7 cellular contexts compared by ENCODE assay signal in the genomic region with DNA sequence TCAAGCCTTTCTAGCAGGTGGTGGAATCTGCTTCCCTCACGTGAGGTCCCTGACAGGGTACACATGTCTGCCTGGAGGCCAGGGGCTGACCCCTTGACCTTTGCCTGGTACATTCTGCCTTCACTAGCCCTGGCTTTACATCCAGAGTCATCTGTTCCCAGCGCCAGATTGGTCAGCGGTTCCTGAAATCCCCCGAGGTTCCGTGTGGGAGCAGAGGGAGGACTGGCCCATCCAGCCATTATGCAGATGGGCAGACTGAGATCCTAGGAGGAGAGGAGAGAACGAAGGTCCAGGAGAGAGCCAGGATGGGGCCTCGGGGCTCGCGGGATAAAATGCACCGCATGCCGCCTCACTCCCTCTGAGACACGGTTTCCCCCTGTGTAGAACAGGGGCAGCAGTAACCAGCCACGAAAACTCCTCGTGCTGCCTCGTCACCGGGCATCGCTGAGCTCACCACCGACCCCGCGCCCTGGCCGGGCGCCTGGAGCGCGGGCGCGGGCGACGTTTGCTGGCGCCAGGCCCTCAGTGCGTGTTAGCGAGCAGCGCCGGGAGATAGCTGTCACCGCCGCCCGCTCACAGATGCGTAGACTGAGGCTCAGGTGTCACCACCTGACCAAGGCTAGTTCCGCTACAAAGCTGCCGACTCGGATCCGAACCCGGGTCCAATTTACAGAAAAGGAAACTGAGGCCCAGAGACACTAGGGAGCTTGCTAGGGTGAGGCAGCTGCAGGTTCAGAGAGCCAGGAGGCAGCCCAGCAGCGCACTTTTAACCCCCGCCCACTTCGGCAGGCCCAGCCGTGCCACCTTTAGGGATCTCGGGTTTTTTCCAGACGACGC. TPM values are rescaled to one million over a fixed set of nuclear protein-coding genes. Genes with fewer than 3 reads are reported as not detected.
DNase-seq lines count a peak whose midpoint lies in the region; ATAC-seq and TF ChIP-seq lines count a peak whose summit lies in the region.

No MANE protein-coding gene starts in this region.

- H3K27ac ChIP-seq in HEK293 (ENCODE audit: extremely low read depth, low read depth, low read length) = no peak overlapping the region
- no peak overlapping the region for H3K27ac ChIP-seq in PC-3 (ENCODE audit: low read length)
- H3K27ac ChIP-seq in endodermal cell (ENCODE audit: low read depth, low read length) = no peak overlapping the region

- peaks cover 0 to 14% of the 10 kb centered on the region in 2 experiments; a peak in 1 of 3 replicates for H3K36me3 ChIP-seq in HEK293 (ENCODE audit: control insufficient read depth in 2 of 2, insufficient read depth in 1 of 2, low read length in 2 of 2)
- H3K36me3 ChIP-seq in PC-3 (ENCODE audit: low read depth, low read length) = no peaks in the 10 kb centered on the region
- no peaks in the 10 kb centered on the region for H3K36me3 ChIP-seq in endodermal cell (ENCODE audit: control insufficient read depth, insufficient read depth, low read length)

- peaks cover 40% of the 10 kb centered on the region for H3K79me2 ChIP-seq in PC-3 (ENCODE audit: low read length)

- H3K27me3 ChIP-seq in PC-3 (ENCODE audit: low read length) (no peaks in the 10 kb centered on the region), endodermal cell (ENCODE audit: control insufficient read depth, insufficient read depth, low read length, poor library complexity, severe bottlenecking) (peaks cover 12% of the 10 kb centered on the region)

- intact Hi-C loops in PC-3 (cut with micrococcal nuclease) (no loop called here), natural killer cell (cut with micrococcal nuclease) (loop anchor here (1.0 to 2.0 kb wide), 2 partner anchors 15 to 69 kb away; partner anchors contain the start of gene TMEM11)

- CTCF ChIA-PET in HEK293 (lab: Yijun Ruan, JAX) (interaction anchor here (2.8 to 5.1 kb wide), 2 partner anchors 174 to 228 kb away, joined by 11 to 63 read pairs; no protein-coding TSS in a partner anchor), PC-3 (lab: Charles Lee) (no interaction called here)

- H3K27me3 Mint-ChIP-seq in endodermal cell (ENCODE audit: insufficient read depth) (peaks cover 39% of the 10 kb centered on the region), natural killer cell (ENCODE audit: low read depth in 2 of 2) (no peaks in the 10 kb centered on the region)

- peak overlapping the region; percentile 30 for H3K9ac ChIP-seq in PC-3 (ENCODE audit: low read length)
- H3K9ac ChIP-seq in endodermal cell (ENCODE audit: extremely low read depth, low read length, poor library complexity, severe bottlenecking) = no peak overlapping the region

- H3K4me3 Mint-ChIP-seq in endodermal cell = peak overlapping the region; percentile 77
- H3K4me3 Mint-ChIP-seq in natural killer cell = peak overlapping the region; percentile 96

- no peaks in the 10 kb centered on the region for H3F3A ChIP-seq in PC-3 (ENCODE audit: low read length, unreplicated experiment)

- H3K4me1 ChIP-seq in HEK293 (ENCODE audit: control insufficient read depth, insufficient read depth, low read length) (peaks cover 25% of the 10 kb centered on the region), PC-3 (ENCODE audit: insufficient read depth, low read length) (peaks cover 42% of the 10 kb centered on the region), endodermal cell (ENCODE audit: control insufficient read depth, insufficient read depth, low read length) (peaks cover 13% of the 10 kb centered on the region)

- no peaks in the 10 kb centered on the region for H3K9me2 ChIP-seq in PC-3 (replicated peaks; ENCODE audit: low read length)

- BruUV-seq in PC-3 (replicated peaks; lab: Mats Ljungman, UMichigan) = no TSS peak

- H3K9me3 ChIP-seq in HEK293 (ENCODE audit: control insufficient read depth, insufficient read depth, low read depth, low read length) (no peaks in the 10 kb centered on the region), PC-3 (ENCODE audit: low read length) (no peaks in the 10 kb centered on the region), endodermal cell (ENCODE audit: control insufficient read depth, low read length) (no peaks in the 10 kb centered on the region)

- H3K27ac Mint-ChIP-seq in endodermal cell = no peak overlapping the region
- H3K27ac Mint-ChIP-seq in natural killer cell = peak overlapping the region; percentile 96 to 99

- H4K20me1 ChIP-seq in PC-3 (ENCODE audit: low read length) = peaks cover 26% of the 10 kb centered on the region

- H3K9me3 Mint-ChIP-seq in endodermal cell = no peaks in the 10 kb centered on the region
- no peaks in the 10 kb centered on the region for H3K9me3 Mint-ChIP-seq in natural killer cell

- H3K4me3 ChIP-seq in HEK293 (ENCODE audit: low read depth, low read length) = peak overlapping the region; percentile 15
- H3K4me3 ChIP-seq in PC-3 (ENCODE audit: low read length) = peak overlapping the region; percentile 87
- peak overlapping the region; percentile 67 for H3K4me3 ChIP-seq in endodermal cell (ENCODE audit: low read length)

- H3K36me3 Mint-ChIP-seq in endodermal cell (ENCODE audit: low read depth) (no peaks in the 10 kb centered on the region), natural killer cell (no peaks in the 10 kb centered on the region)

- peak; percentile 63 for DNase-seq in PC-3
- no peak for DNase-seq in endodermal cell
- no peak for DNase-seq in natural killer cell
- no peak for DNase-seq in ureter (ENCODE audit: low spot score)
- DNase-seq in NCI-H146 treated with DMSO at 0.1 percent for 48 hours (lab: John Stamatoyannopoulos, UW; ENCODE audit: unreplicated experiment) = no peak

- H3K4me2 ChIP-seq in PC-3 (ENCODE audit: low read length) = peak overlapping the region; percentile 87

- TF ChIP-seq CTCF in HEK293 (tag by site-specific recombination; IDR thresholded peaks at IDR 0.05) = no peak
- no peak for TF ChIP-seq CTCF in PC-3 (conservative IDR thresholded peaks at IDR 0.05; ENCODE audit: low read depth, low read length)
- TF ChIP-seq CTCF in endodermal cell (conservative IDR thresholded peaks at IDR 0.05) = no peak
- TF ChIP-seq CTCF in natural killer cell (IDR thresholded peaks at IDR 0.05) = no peak

- peak overlapping the region; percentile 82 for H2AFZ ChIP-seq in PC-3 (ENCODE audit: low read length)

- POLR2A ChIA-PET in HEK293 (lab: Yijun Ruan, JAX) = no interaction called here
- POLR2A ChIA-PET in PC-3 (lab: Charles Lee; ENCODE audit: unreplicated experiment) = no interaction called here

- peak; percentile 11 for ATAC-seq in GM18498 (IDR thresholded peaks at IDR 0.05; ENCODE audit: unreplicated experiment)
- ATAC-seq in PC-3 = peak; percentile 0
- ATAC-seq in natural killer cell = peak in 2 of 3 donors; percentile 2 to 5

- 61% methylated on average over 38 to 49 of the region's 49 CpGs for WGBS in endodermal cell (ENCODE audit: insufficient coverage in 1 of 2, insufficient read length in 1 of 2), 2 experiments

- H3K4me1 Mint-ChIP-seq in endodermal cell (peaks cover 15% of the 10 kb centered on the region), natural killer cell (peaks cover 45 to 72% of the 10 kb centered on the region in 2 donors)

TF ChIP-seq in HEK293, 187 proteins besides CTCF, POLR2A, EP300 and RAD21:
- TF ChIP-seq BCL11B (tag by site-specific recombination; IDR thresholded peaks at IDR 0.05; ENCODE audit: low read depth) (0 out of 2 replicates have a peak, but pooled peaks have one; percentile 47), ZNF423 (tag by site-specific recombination; IDR thresholded peaks at IDR 0.05) (0 out of 2 replicates have a peak, but pooled peaks have one; percentile 43), ZBTB48 (tag by site-specific recombination; IDR thresholded peaks at IDR 0.05) (peak; percentile 70; the same call in 1 of the 2 replicates), GFI1B (tag by site-specific recombination; IDR thresholded peaks at IDR 0.05) (no peak)

RNA-seq across cellular contexts. Expression of gene MAP2K3, which starts 0.8 kb away (rescaled TPM):
- total RNA-seq in PC-3 (2014; rRNA removed) = 54.0 and 75.2 TPM in 2 replicates
- 10 to 100 TPM; 31.6 to 37.6 TPM for total RNA-seq in endodermal cell
- polyA plus RNA-seq in endodermal cell (2013, experiment 1 of 2) = 18.6 TPM
- polyA plus RNA-seq in endodermal cell (2013, experiment 2 of 2) = 17.7 TPM
- 100 to 1,000 TPM; 139 to 165 (median 162) TPM for total RNA-seq in natural killer cell
- total RNA-seq in ureter = 55.2 TPM

RNA-seq across cellular contexts. Expression of gene NATD1, which starts 30.5 kb away (rescaled TPM):
- total RNA-seq in PC-3 (2014; rRNA removed) = 0.69 and 0.73 TPM in 2 replicates
- 10 to 100 TPM; 12.2 to 17.2 TPM for total RNA-seq in endodermal cell
- polyA plus RNA-seq in endodermal cell (2013, experiment 1 of 2) = 15.2 TPM
- polyA plus RNA-seq in endodermal cell (2013, experiment 2 of 2) = 13.7 TPM
- 10 to 100 TPM; 10.9 to 16.3 (median 14.1) TPM for total RNA-seq in natural killer cell
- total RNA-seq in ureter = 5.6 TPM

Comparison
In these comparisons a context has a peak if more than half of its experiments do, and no peak if none do; other contexts are left out.
1. H3K4me3 ChIP-seq: peak in every context shown above with its lines; median percentile 87 in PC-3; 67 in endodermal cell; 15 in HEK293.